19 cellular contexts compared by ENCODE assay signal in genomic region chr7:33698006-33698405, GRCh38.
DNase-seq lines count a peak whose midpoint lies in the region; ATAC-seq and TF ChIP-seq lines count a peak whose summit lies in the region.
"Had no signal": no experiment of that assay in that cellular context is flagged by ENCODE, and none has a peak within 500 bp of the region (broad histone marks: within the 10 kb centered on the region; RNA-seq: fewer than 3 reads in every experiment).

No MANE protein-coding gene starts in this region.

- no TSS peak for BruUV-seq in Calu3 (replicated peaks; lab: Mats Ljungman, UMichigan)

- H3K9me3 Mint-ChIP-seq in Calu3 (ENCODE audit: low read depth, unreplicated experiment) (peaks cover 18% of the 10 kb centered on the region), nephron progenitor cell (peaks cover 40% of the 10 kb centered on the region)

- ATAC-seq in HG03095 (IDR thresholded peaks at IDR 0.05; ENCODE audit: unreplicated experiment), result no peak
- no peak for ATAC-seq in HG03378 (IDR thresholded peaks at IDR 0.05; ENCODE audit: unreplicated experiment)
- no peak for ATAC-seq in GM18907 (IDR thresholded peaks at IDR 0.05; ENCODE audit: unreplicated experiment)

- intact Hi-C loops in Calu3 (cut with micrococcal nuclease; ENCODE audit: unreplicated experiment), result no loop called here

- TF ChIP-seq CTCF in Calu3 (IDR thresholded peaks at IDR 0.05; ENCODE audit: unreplicated experiment) (no peak), nephron progenitor cell (IDR thresholded peaks at IDR 0.05) (no peak), RWPE1 (conservative IDR thresholded peaks at IDR 0.05; ENCODE audit: low read depth) (no peak)

- DNase-seq in Calu3 (no peak), amniotic epithelial cell (ENCODE audit: low read depth) (peak; percentile 30), glomerular visceral epithelial cell (ENCODE audit: extremely low spot score) (peak; percentile 16), nephron progenitor cell (no peak), RWPE1 (ENCODE audit: low spot score) (no peak)
- DNase-seq: AML-193; CD4-positive, CD25-positive, alpha-beta regulatory T cell; DMS 273 treated with DMSO at 0.1 percent for 48 hours; HFFc6; MM.1S; NCI-H1105 treated with DMSO at 0.1 percent for 48 hours; NCI-H187 treated with DMSO at 0.1 percent for 48 hours; NCI-H510A treated with DMSO at 0.1 percent for 48 hours; RPMI8226 had no signal

- peak overlapping the region; percentile 36 for H3K4me3 Mint-ChIP-seq in Calu3 (ENCODE audit: low read depth, unreplicated experiment)
- H3K4me3 Mint-ChIP-seq in nephron progenitor cell, result no peak overlapping the region
- H3K4me3 Mint-ChIP-seq: CD4-positive, CD25-positive, alpha-beta regulatory T cell; HFFc6 had no signal

- no peak overlapping the region for H3K27ac ChIP-seq in RWPE1
- H3K27ac ChIP-seq: KMS-11, SJSA1 had no signal

- POLR2A ChIA-PET in RWPE1 (lab: Yijun Ruan, JAX; ENCODE audit: low non-redundant PET), result no interaction called here

- no peak overlapping the region for H3K27ac Mint-ChIP-seq in Calu3 (ENCODE audit: unreplicated experiment)
- peak overlapping the region; percentile 36 for H3K27ac Mint-ChIP-seq in nephron progenitor cell
- H3K27ac Mint-ChIP-seq: CD4-positive, CD25-positive, alpha-beta regulatory T cell; HFFc6 had no signal

- H3K4me1 Mint-ChIP-seq in Calu3 (ENCODE audit: low read depth, unreplicated experiment) (peaks cover 17% of the 10 kb centered on the region), nephron progenitor cell (peaks cover 38% of the 10 kb centered on the region)
- H3K4me1 Mint-ChIP-seq: CD4-positive, CD25-positive, alpha-beta regulatory T cell had no signal

- CTCF ChIA-PET in Calu3 (lab: Charles Lee), result interaction anchor here (0.6 to 0.7 kb wide), 3 partner anchors 24 to 235 kb away, joined by 3 to 5 read pairs (median 3); no protein-coding TSS in a partner anchor
- CTCF ChIA-PET in RWPE1 (lab: Yijun Ruan, JAX), result no interaction called here

- H3K27me3 Mint-ChIP-seq in Calu3 (ENCODE audit: unreplicated experiment) (peaks cover 20% of the 10 kb centered on the region), nephron progenitor cell (ENCODE audit: low read depth, poor library complexity) (peaks cover 6% of the 10 kb centered on the region)
- H3K27me3 Mint-ChIP-seq: CD4-positive, CD25-positive, alpha-beta regulatory T cell had no signal

- H3K36me3 Mint-ChIP-seq in Calu3 (ENCODE audit: insufficient read depth, unreplicated experiment) (no peaks in the 10 kb centered on the region), nephron progenitor cell (ENCODE audit: low read depth) (peaks cover 38% of the 10 kb centered on the region)

Comparison
In these comparisons a context has a peak if more than half of its experiments do, and no peak if none do; other contexts are left out.
1. DNase-seq: peak in amniotic epithelial cell (single experiment) and glomerular visceral epithelial cell (single experiment); none in Calu3 (single experiment), nephron progenitor cell (single experiment) and RWPE1 (single experiment).